Comparison of ENCODE assay signal across 8 cellular contexts in genomic region chr19:12162882-12163806, GRCh38. TPM values are rescaled to one million over a fixed set of nuclear protein-coding genes. Genes with fewer than 3 reads are reported as not detected.
DNase-seq lines count a peak whose midpoint lies in the region; ATAC-seq and TF ChIP-seq lines count a peak whose summit lies in the region.

ZNF136 (plus strand) TSS chr19:12163096; CDS start chr19:12163204, 108 bp downstream.

- TF ChIP-seq CTCF in dorsolateral prefrontal cortex (IDR thresholded peaks at IDR 0.05 in 54 of 56, conservative IDR thresholded peaks at IDR 0.05 in 2 of 56; ENCODE audit: low read depth in 1 of 56, partially characterized antibody in 56 of 56), result peak in 23 of 56 donors; percentile 5 to 51 (median 25)
- no peak for TF ChIP-seq CTCF in lower leg skin (IDR thresholded peaks at IDR 0.05)

- H3K27ac ChIP-seq in dorsolateral prefrontal cortex, result peak within 1 kb of the TSS in 55 of 59 donors; percentile 2 to 95 (median 79)

- TF ChIP-seq POLR2A in lower leg skin (IDR thresholded peaks at IDR 0.05), result peak in 1 of 2 donors; percentile 11

- H3K27me3 ChIP-seq in dorsolateral prefrontal cortex, result no peaks in the 10 kb centered on the region

- H3K4me3 ChIP-seq in dorsolateral prefrontal cortex, result peak within 1 kb of the TSS; percentile 59 to 100 (median 94)
- peak within 1 kb of the TSS; percentile 92 for H3K4me3 ChIP-seq in lower leg skin (ENCODE audit: low read depth, poor library complexity, severe bottlenecking)

- peak; percentile 98 for DNase-seq in CD1c-positive myeloid dendritic cell (ENCODE audit: extremely low spot score)
- peak; percentile 91 for DNase-seq in NCI-H774 (lab: John Stamatoyannopoulos, UW)
- peak; percentile 92 to 95 for DNase-seq in activated CD4-positive, alpha-beta T cell treated with anti-CD3 and anti-CD28 coated beads, Interleukin-2, amount 50 U/mL, for 48 hours
- peak; percentile 83 to 96 (median 93) for DNase-seq in dorsolateral prefrontal cortex
- DNase-seq in lower leg skin (ENCODE audit: low spot score in 2 of 2), result peak; percentile 93 to 99
- DNase-seq in stimulated activated CD4-positive, alpha-beta T cell treated with anti-CD3 and anti-CD28 coated beads, Interleukin-4, amount 100 ng/mL, for 4 hours, result peak; percentile 88 to 93

- intact Hi-C loops in dorsolateral prefrontal cortex (cut with DNase I), result no loop called here
- intact Hi-C loops in lower leg skin (cut with DNase I; ENCODE audit: low total_unique reads), result no loop called here

- 0% methylated on average over 29 to 42 of the region's 57 CpGs for whole genome bisulfite sequencing in lower leg skin, 2 donors

- ATAC-seq in GM19438 (IDR thresholded peaks at IDR 0.05; ENCODE audit: low read depth, unreplicated experiment) (peak; percentile 92), HG03571 (IDR thresholded peaks at IDR 0.05; ENCODE audit: unreplicated experiment) (peak; percentile 73)

RNA-seq across cellular contexts. Expression of gene ZNF136, which starts in this region (rescaled TPM):
- total RNA-seq in dorsolateral prefrontal cortex (10 to 100 TPM in 99 of 120 experiments, 1 to 10 TPM in 21; 5.2 to 18.6 (median 12.9) TPM), lower leg skin (10 to 100 TPM in 2 of 4 donors, 1 to 10 TPM in 2; 5.4 to 14.5 (median 11.2) TPM)

Comparison
In these comparisons a context has a peak if more than half of its experiments do, and no peak if none do; other contexts are left out.
1. Peak in every context shown above with its lines: DNase-seq, ATAC-seq, H3K4me3 ChIP-seq and H3K27ac ChIP-seq.